16 cellular contexts compared by ENCODE assay signal in the genomic region with DNA sequence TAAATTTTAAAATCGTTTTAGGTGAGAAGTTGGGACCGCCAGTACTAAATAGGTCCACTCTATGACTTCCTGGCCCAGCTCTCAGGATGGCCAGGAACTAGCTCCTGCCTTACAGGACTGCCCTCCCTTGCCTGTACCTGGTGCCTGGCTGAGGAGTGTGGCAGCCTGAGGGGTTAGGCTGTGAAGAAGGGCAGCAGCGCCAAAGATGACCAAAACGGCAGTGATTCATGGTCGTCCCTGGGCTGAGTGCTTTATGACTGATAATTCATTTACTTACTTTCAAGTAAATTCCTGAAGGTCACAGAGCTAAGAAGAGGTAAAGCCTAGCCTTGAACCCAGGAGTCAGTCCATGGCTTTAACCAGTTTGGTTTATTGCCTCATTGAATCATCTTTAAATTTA.
"Had no signal": no experiment of that assay in that cellular context is flagged by ENCODE, and none has a peak within 500 bp of the region (broad histone marks: within the 10 kb centered on the region; RNA-seq: fewer than 3 reads in every experiment).

No MANE protein-coding gene starts in this region.

- H3K27ac Mint-ChIP-seq: activated T-cell treated with anti-CD3 and anti-CD28 coated beads, Interleukin-2, amount 50 U/mL, for 72 hours had no signal

- H3K4me3 ChIP-seq: ascending aorta, breast epithelium, esophagus squamous epithelium, psoas muscle had no signal

- H3K27ac ChIP-seq: ascending aorta, psoas muscle, WERI-Rb-1 had no signal

- H3K27me3 ChIP-seq: ascending aorta, breast epithelium, esophagus squamous epithelium had no signal

- DNase-seq: activated CD4-positive, alpha-beta T cell treated with anti-CD3 and anti-CD28 coated beads for 1 hour; activated effector memory CD4-positive, alpha-beta T cell treated with anti-CD3 and anti-CD28 coated beads, Interleukin-2, amount 50 U/mL, for 16 hours; activated naive CD4-positive, alpha-beta T cell treated with anti-CD3 and anti-CD28 coated beads, Interleukin-2, amount 50 U/mL, for 16 hours; activated T-cell treated with anti-CD3 and anti-CD28 coated beads, Interleukin-2, amount 50 U/mL, for 72 hours; cerebellar nuclear complex; effector CD8-positive, alpha-beta T cell; esophagus squamous epithelium; hypothalamus; midbrain; psoas muscle; stimulated activated CD4-positive, alpha-beta T cell treated with anti-CD3 and anti-CD28 coated beads, Interleukin-4, amount 100 ng/mL, for 24 hours; T-helper 2 cell; WERI-Rb-1 had no signal

- ATAC-seq: activated T-cell treated with anti-CD3 and anti-CD28 coated beads, Interleukin-2, amount 50 U/mL, for 72 hours; psoas muscle; stimulated activated effector memory CD8-positive, alpha-beta T cell treated with anti-CD3 and anti-CD28 coated beads, Interleukin-12 subunit alpha, Interleukin-12 subunit beta, amount 100 ng/mL, for 72 hours had no signal

- H3K9me3 Mint-ChIP-seq: stimulated activated effector memory CD8-positive, alpha-beta T cell treated with anti-CD3 and anti-CD28 coated beads, Interleukin-12 subunit alpha, Interleukin-12 subunit beta, amount 100 ng/mL, for 72 hours had no signal

- H3K9me3 ChIP-seq: ascending aorta, breast epithelium, esophagus squamous epithelium, psoas muscle had no signal

- H3K36me3 ChIP-seq: ascending aorta, breast epithelium had no signal

- H3K4me3 Mint-ChIP-seq: activated T-cell treated with anti-CD3 and anti-CD28 coated beads, Interleukin-2, amount 50 U/mL, for 72 hours; stimulated activated effector memory CD8-positive, alpha-beta T cell treated with anti-CD3 and anti-CD28 coated beads, Interleukin-12 subunit alpha, Interleukin-12 subunit beta, amount 100 ng/mL, for 72 hours had no signal
